Comparison of ENCODE assay signal across 25 cellular contexts in genomic region chr7:130868150-130868549, GRCh38.
DNase-seq lines count a peak whose midpoint lies in the region; ATAC-seq and TF ChIP-seq lines count a peak whose summit lies in the region.
"Had no signal": no experiment of that assay in that cellular context is flagged by ENCODE, and none has a peak within 500 bp of the region (broad histone marks: within the 10 kb centered on the region; RNA-seq: fewer than 3 reads in every experiment).

No MANE protein-coding gene starts in this region.

- peaks cover 32% of the 10 kb centered on the region for H3K36me3 ChIP-seq in IMR-90 (ENCODE audit: control insufficient read depth, insufficient read depth, low read length)
- peaks cover 91% of the 10 kb centered on the region for H3K36me3 ChIP-seq in osteoblast (ENCODE audit: insufficient read depth, low read length)
- no peaks in the 10 kb centered on the region for H3K36me3 ChIP-seq in H7 (replicated peaks; ENCODE audit: control insufficient read depth, insufficient read depth, low read length)

- H2BK120ac ChIP-seq in IMR-90 (ENCODE audit: low read depth, low read length): no peak overlapping the region

- H4K8ac ChIP-seq in IMR-90 (ENCODE audit: low read depth in 2 of 2, low read length in 2 of 2): no peak overlapping the region; a peak in 1 of 4 replicates

- H2BK20ac ChIP-seq in IMR-90 (ENCODE audit: low read depth, low read length): no peak overlapping the region

- H4K91ac ChIP-seq in IMR-90 (ENCODE audit: insufficient read depth, low read depth, low read length): no peak overlapping the region

- POLR2A ChIA-PET in IMR-90 (lab: Charles Lee; ENCODE audit: unreplicated experiment): no interaction called here
- POLR2A ChIA-PET in WTC11 (lab: Charles Lee): interaction anchor here (0.6 kb wide), 2 partner anchors 24 to 75 kb away, joined by 3 to 4 read pairs; no protein-coding TSS in a partner anchor

- no peak for DNase-seq in activated T-cell treated with anti-CD3 and anti-CD28 coated beads, Interleukin-2, amount 50 U/mL, for 24 hours
- DNase-seq in activated T-cell treated with anti-CD3 and anti-CD28 coated beads, Interleukin-2, amount 50 U/mL, for 48 hours: no peak
- no peak for DNase-seq in IMR-90
- peak; percentile 43 for DNase-seq in epithelial cell of esophagus (ENCODE audit: low read depth)
- peak; percentile 14 for DNase-seq in osteoblast (ENCODE audit: insufficient read length, low spot score, missing footprints)
- no peak for DNase-seq in WTC11 (ENCODE audit: low spot score)
- no peak for DNase-seq in H7
- DNase-seq in SKM-1 treated with dmso at 0.1 percent for 144 hours (lab: John Stamatoyannopoulos, UW; ENCODE audit: unreplicated experiment): no peak
- DNase-seq: activated CD4-positive, alpha-beta T cell treated with anti-CD3 and anti-CD28 coated beads, Interleukin-2, amount 10 ng/mL, durations not matched to agents 7 days and 5 days; activated naive CD4-positive, alpha-beta T cell; anterior cingulate cortex; BE2C; central memory CD4-positive, alpha-beta T cell; COR-L47; DMS79 treated with DMSO at 0.1 percent for 48 hours; dorsolateral prefrontal cortex; Kasumi-1; NCI-H187; NCI-H69; occipital lobe; SHP77 treated with DMSO at 0.1 percent for 48 hours; stimulated activated CD4-positive, alpha-beta T cell treated with anti-CD3 and anti-CD28 coated beads, Interleukin-4, amount 100 ng/mL, for 4 hours; T-helper 1 cell; trophoblast cell had no signal

- WGBS in IMR-90 (ENCODE audit: extremely low coverage in 2 of 2, insufficient read length in 1 of 2), 2 experiments: 87% methylated on average over 3 of the region's 7 CpGs; no CpG with 5 or more reads in 1 of the 2 experiments

- no peak overlapping the region for H3K18ac ChIP-seq in IMR-90 (ENCODE audit: low read depth, low read length)

- H4K20me1 ChIP-seq in IMR-90 (ENCODE audit: insufficient read depth, low read length): peaks cover 44% of the 10 kb centered on the region
- peaks cover 50% of the 10 kb centered on the region for H4K20me1 ChIP-seq in osteoblast (ENCODE audit: insufficient read depth, low read length)

- no peak overlapping the region for H4K5ac ChIP-seq in IMR-90 (ENCODE audit: low read depth, low read length)

- BruUV-seq in IMR-90 (replicated peaks; lab: Mats Ljungman, UMichigan): no TSS peak

- H3K4me1 Mint-ChIP-seq in activated T-cell treated with anti-CD3 and anti-CD28 coated beads, Interleukin-2, amount 50 U/mL, for 24 hours (ENCODE audit: low read depth): peaks cover 22% of the 10 kb centered on the region
- H3K4me1 Mint-ChIP-seq in WTC11: no peaks in the 10 kb centered on the region
- H3K4me1 Mint-ChIP-seq: activated CD4-positive, alpha-beta T cell treated with anti-CD3 and anti-CD28 coated beads, Interleukin-2, amount 10 ng/mL, durations not matched to agents 7 days and 5 days had no signal

- H3K9me3 Mint-ChIP-seq in activated T-cell treated with anti-CD3 and anti-CD28 coated beads, Interleukin-2, amount 50 U/mL, for 24 hours: peaks cover 9% of the 10 kb centered on the region
- peaks cover 6% of the 10 kb centered on the region for H3K9me3 Mint-ChIP-seq in WTC11

- H3K27ac ChIP-seq in IMR-90 (ENCODE audit: insufficient read depth, low read length) (peak overlapping the region; percentile 30; the same call in 1 of the 2 replicates), osteoblast (ENCODE audit: low read depth, low read length) (no peak overlapping the region)

- H3K9me3 ChIP-seq in IMR-90 (ENCODE audit: control insufficient read depth, insufficient read depth, low read length): peaks cover under 1% of the 10 kb centered on the region; the same call in 1 of the 2 replicates
- H3K9me3 ChIP-seq in osteoblast (ENCODE audit: low read depth, low read length): no peaks in the 10 kb centered on the region
- H3K9me3 ChIP-seq: BE2C had no signal

- TF ChIP-seq CTCF in IMR-90 (conservative IDR thresholded peaks at IDR 0.05; ENCODE audit: low read depth, low read length) (no peak), epithelial cell of esophagus (IDR thresholded peaks at IDR 0.05; ENCODE audit: insufficient read depth, low read depth, low read length, missing control alignments) (no peak), osteoblast (IDR thresholded peaks at IDR 0.05; ENCODE audit: extremely low read depth, low read depth, low read length) (no peak), WTC11 (IDR thresholded peaks at IDR 0.05) (no peak)

- H2AK9ac ChIP-seq in IMR-90 (replicated peaks; ENCODE audit: low read depth, low read length, poor library complexity): no peak overlapping the region

- ATAC-seq in IMR-90 (ENCODE audit: low read depth) (no peak), WTC11 (no peak)

- H3K4me1 ChIP-seq in IMR-90 (ENCODE audit: control insufficient read depth, insufficient read depth, low read length) (peaks cover 9% of the 10 kb centered on the region), osteoblast (ENCODE audit: insufficient read depth, low read length) (no peaks in the 10 kb centered on the region)
- H3K4me1 ChIP-seq: BE2C had no signal

- no peak overlapping the region for H3K4ac ChIP-seq in IMR-90 (ENCODE audit: low read depth, low read length)

- no peak overlapping the region for H3K23ac ChIP-seq in IMR-90 (ENCODE audit: low read depth, low read length)

- H3K27me3 ChIP-seq in IMR-90 (ENCODE audit: control insufficient read depth, insufficient read depth, low read length) (no peaks in the 10 kb centered on the region), osteoblast (ENCODE audit: insufficient read depth, low read length) (no peaks in the 10 kb centered on the region), H7 (ENCODE audit: control insufficient read depth, insufficient read depth, low read length) (no peaks in the 10 kb centered on the region)
- H3K27me3 ChIP-seq: BE2C, dorsolateral prefrontal cortex had no signal

- intact Hi-C loops in IMR-90 (cut with micrococcal nuclease): no loop called here

- H3K27ac Mint-ChIP-seq in activated T-cell treated with anti-CD3 and anti-CD28 coated beads, Interleukin-2, amount 50 U/mL, for 24 hours: peak overlapping the region; percentile 87
- H3K27ac Mint-ChIP-seq in WTC11: no peak overlapping the region
- H3K27ac Mint-ChIP-seq: activated CD4-positive, alpha-beta T cell treated with anti-CD3 and anti-CD28 coated beads, Interleukin-2, amount 10 ng/mL, durations not matched to agents 7 days and 5 days had no signal

- H3K4me3 ChIP-seq in IMR-90 (ENCODE audit: insufficient read depth, low read depth, low read length) (no peak overlapping the region), epithelial cell of esophagus (ENCODE audit: low read length) (no peak overlapping the region), osteoblast (ENCODE audit: insufficient read depth, low read length) (no peak overlapping the region), H7 (ENCODE audit: insufficient read depth, low read depth, low read length) (no peak overlapping the region)
- H3K4me3 ChIP-seq: dorsolateral prefrontal cortex, lung had no signal

- no peak overlapping the region for H3K4me2 ChIP-seq in IMR-90 (ENCODE audit: low read depth, low read length)
- H3K4me2 ChIP-seq in osteoblast (ENCODE audit: insufficient read depth, low read length): no peak overlapping the region

- H3K27me3 Mint-ChIP-seq in activated T-cell treated with anti-CD3 and anti-CD28 coated beads, Interleukin-2, amount 50 U/mL, for 24 hours: no peaks in the 10 kb centered on the region
- no peaks in the 10 kb centered on the region; the same call in 1 of the 2 replicates for H3K27me3 Mint-ChIP-seq in WTC11 (ENCODE audit: low read depth)
- H3K27me3 Mint-ChIP-seq: activated CD4-positive, alpha-beta T cell treated with anti-CD3 and anti-CD28 coated beads, Interleukin-2, amount 10 ng/mL, durations not matched to agents 7 days and 5 days had no signal

- CTCF ChIA-PET in IMR-90 (lab: Yijun Ruan, JAX): no interaction called here
- CTCF ChIA-PET in WTC11 (lab: Charles Lee): interaction anchor here (10.6 kb wide), 1 partner anchor 28 kb away, joined by 129 read pairs; no protein-coding TSS in a partner anchor

- TF ChIP-seq POLR2A in IMR-90 (IDR thresholded peaks at IDR 0.05; ENCODE audit: low read depth, low read length): no peak

- in situ Hi-C loops in IMR-90 (cut with MboI; ENCODE audit: low sequenced_read_pairs): no loop called here

- H2AFZ ChIP-seq in IMR-90 (replicated peaks; ENCODE audit: low read length, poor library complexity) (no peak overlapping the region), osteoblast (ENCODE audit: low read length) (no peak overlapping the region)

- H3K36me3 Mint-ChIP-seq in activated T-cell treated with anti-CD3 and anti-CD28 coated beads, Interleukin-2, amount 50 U/mL, for 24 hours (ENCODE audit: low read depth): peaks cover 99% of the 10 kb centered on the region
- H3K36me3 Mint-ChIP-seq in WTC11: no peaks in the 10 kb centered on the region

- no peak overlapping the region for H3K9ac ChIP-seq in IMR-90 (ENCODE audit: low read depth, low read length)

- H2BK15ac ChIP-seq in IMR-90 (ENCODE audit: low read depth, low read length): no peak overlapping the region

- peaks cover 0 to 53% of the 10 kb centered on the region in 2 experiments for H3K79me1 ChIP-seq in IMR-90 (ENCODE audit: low read depth in 1 of 2, low read length in 2 of 2)

- dilution Hi-C loops in IMR-90 (cut with HindIII; ENCODE audit: low sequenced_read_pairs, unreplicated experiment): no loop called here

- H3K56ac ChIP-seq in IMR-90 (ENCODE audit: extremely low read depth, insufficient read depth, low read length): no peak overlapping the region

- no peak for TF ChIP-seq RAD21 in IMR-90 (IDR thresholded peaks at IDR 0.05; ENCODE audit: low read length)

- peaks cover 15% of the 10 kb centered on the region for H3K79me2 ChIP-seq in osteoblast (ENCODE audit: insufficient read depth, low read length)

- no peak overlapping the region for H2AK5ac ChIP-seq in IMR-90 (ENCODE audit: low read depth, low read length)

- H2BK5ac ChIP-seq in IMR-90 (ENCODE audit: low read depth, low read length, poor library complexity, severe bottlenecking): peak overlapping the region; percentile 14

- 0 out of 2 replicates have a peak overlapping the region, but pooled peaks have one; percentile 5 for H3K14ac ChIP-seq in IMR-90 (replicated peaks; ENCODE audit: low read depth, low read length)

- peaks cover 3% of the 10 kb centered on the region; the same call in 1 of the 2 replicates for H3K9me1 ChIP-seq in IMR-90 (ENCODE audit: insufficient read depth, low read length)

- H3K4me3 Mint-ChIP-seq in activated T-cell treated with anti-CD3 and anti-CD28 coated beads, Interleukin-2, amount 50 U/mL, for 24 hours: no peak overlapping the region
- H3K4me3 Mint-ChIP-seq in WTC11: no peak overlapping the region
- H3K4me3 Mint-ChIP-seq: activated CD4-positive, alpha-beta T cell treated with anti-CD3 and anti-CD28 coated beads, Interleukin-2, amount 10 ng/mL, durations not matched to agents 7 days and 5 days had no signal

TF ChIP-seq in IMR-90, 13 proteins besides CTCF, POLR2A, EP300 and RAD21 (continues in another document):
- TF ChIP-seq CEBPB (IDR thresholded peaks at IDR 0.05; ENCODE audit: low read depth, low read length): no peak
- TF ChIP-seq NFE2L2 (IDR thresholded peaks at IDR 0.05; ENCODE audit: low read depth, low read length): no peak
- no peak for TF ChIP-seq MAFK (IDR thresholded peaks at IDR 0.05; ENCODE audit: low read depth, low read length)

TF ChIP-seq in WTC11, 78 proteins besides CTCF, POLR2A, EP300 and RAD21:
- TF ChIP-seq ETV6 (CRISPR knock-in tag; IDR thresholded peaks at IDR 0.05): no peak
TF ChIP-seq in WTC11: peak in this region for 0.

Comparison
In these comparisons a context has a peak if more than half of its experiments do, and no peak if none do; other contexts are left out.
1. DNase-seq: peak in epithelial cell of esophagus (single experiment) and osteoblast (single experiment); none in activated T-cell treated with anti-CD3 and anti-CD28 coated beads, Interleukin-2, amount 50 U/mL, for 24 hours (single experiment), activated T-cell treated with anti-CD3 and anti-CD28 coated beads, Interleukin-2, amount 50 U/mL, for 48 hours (0 of 2), IMR-90 (single experiment), WTC11 (single experiment), H7 (single experiment) and SKM-1 treated with dmso at 0.1 percent for 144 hours (single experiment).